28 cellular contexts compared by ENCODE assay signal in genomic region chr5:82156876-82157275, GRCh38.
"Had no signal": no experiment of that assay in that cellular context is flagged by ENCODE, and none has a peak within 500 bp of the region (broad histone marks: within the 10 kb centered on the region; RNA-seq: fewer than 3 reads in every experiment).

No MANE protein-coding gene starts in this region.

- H3K4me3 Mint-ChIP-seq: activated CD8-positive, alpha-beta T cell treated with anti-CD3 and anti-CD28 coated beads, Interleukin-2, amount 10 ng/mL, durations not matched to agents 7 days and 5 days; activated naive CD4-positive, alpha-beta T cell treated with anti-CD3 and anti-CD28 coated beads, Interleukin-2, amount 50 U/mL, for 24 hours; activated T-cell treated with anti-CD3 and anti-CD28 coated beads, Interleukin-2, amount 50 U/mL, for 24 hours; activated T-helper 1 cell treated with anti-CD3 and anti-CD28 coated beads, Interleukin-12 subunit alpha, Interleukin-12 subunit beta, Interleukin-2, Interleukin-4 antibody, amounts not matched to agents 30 ng/mL and 10 ng/mL and 1 ng/mL, durations not matched to agents 14 hours and 24 hours and 36 hours; T-cell had no signal

- H3K27me3 ChIP-seq: breast epithelium had no signal

- H3K36me3 ChIP-seq: breast epithelium, WERI-Rb-1 had no signal

- H3K9me3 ChIP-seq: breast epithelium had no signal

- H3K4me1 ChIP-seq: breast epithelium had no signal

- H3K9me3 Mint-ChIP-seq: activated naive CD4-positive, alpha-beta T cell treated with anti-CD3 and anti-CD28 coated beads, Interleukin-2, amount 50 U/mL, for 24 hours; activated T-cell treated with anti-CD3 and anti-CD28 coated beads, Interleukin-2, amount 50 U/mL, for 24 hours; activated T-helper 1 cell treated with anti-CD3 and anti-CD28 coated beads, Interleukin-12 subunit alpha, Interleukin-12 subunit beta, Interleukin-2, Interleukin-4 antibody, amounts not matched to agents 30 ng/mL and 10 ng/mL and 1 ng/mL, durations not matched to agents 14 hours and 24 hours and 36 hours; T-cell had no signal

- H3K27ac ChIP-seq: breast epithelium, SK-N-MC, WERI-Rb-1 had no signal

- H3K36me3 Mint-ChIP-seq: activated naive CD4-positive, alpha-beta T cell treated with anti-CD3 and anti-CD28 coated beads, Interleukin-2, amount 50 U/mL, for 24 hours had no signal

- H3K27ac Mint-ChIP-seq: activated CD8-positive, alpha-beta T cell treated with anti-CD3 and anti-CD28 coated beads, Interleukin-2, amount 10 ng/mL, durations not matched to agents 7 days and 5 days; activated naive CD4-positive, alpha-beta T cell treated with anti-CD3 and anti-CD28 coated beads, Interleukin-2, amount 50 U/mL, for 24 hours; activated T-cell treated with anti-CD3 and anti-CD28 coated beads, Interleukin-2, amount 50 U/mL, for 24 hours; activated T-helper 1 cell treated with anti-CD3 and anti-CD28 coated beads, Interleukin-12 subunit alpha, Interleukin-12 subunit beta, Interleukin-2, Interleukin-4 antibody, amounts not matched to agents 30 ng/mL and 10 ng/mL and 1 ng/mL, durations not matched to agents 14 hours and 24 hours and 36 hours; T-cell had no signal

- H3K27me3 Mint-ChIP-seq: activated naive CD4-positive, alpha-beta T cell treated with anti-CD3 and anti-CD28 coated beads, Interleukin-2, amount 50 U/mL, for 24 hours; activated T-cell treated with anti-CD3 and anti-CD28 coated beads, Interleukin-2, amount 50 U/mL, for 24 hours; T-cell had no signal

- DNase-seq: activated CD4-positive, alpha-beta T cell treated with anti-CD3 and anti-CD28 coated beads for 4 hours; activated CD4-positive, alpha-beta T cell treated with anti-CD3 and anti-CD28 coated beads, Interleukin-2, amount 50 U/mL, for 4 hours; activated CD8-positive, alpha-beta T cell treated with anti-CD3 and anti-CD28 coated beads, Interleukin-2, amount 10 ng/mL, durations not matched to agents 7 days and 5 days; activated effector memory CD4-positive, alpha-beta T cell treated with Interleukin-2 at 50 U/mL for 16 hours; activated naive CD4-positive, alpha-beta T cell; activated T-cell treated with anti-CD3 and anti-CD28 coated beads, Interleukin-2, amount 50 U/mL, for 24 hours; aorta; central memory CD4-positive, alpha-beta T cell; MM.1S; NCI-H1105; NCI-H1436; NCI-H1694 treated with DMSO at 0.1 percent for 48 hours; NCI-H2029 treated with DMSO at 0.1 percent for 48 hours; NCI-H345; NCI-H510A; NCI-H748 treated with DMSO at 0.1 percent for 48 hours; OCI-M1; RPMI8226; T-cell; T-helper 2 cell; WERI-Rb-1 had no signal

- H3K4me3 ChIP-seq: breast epithelium, SK-N-MC had no signal

- ATAC-seq: activated CD4-positive, CD25-positive, alpha-beta regulatory T cell treated with anti-CD3 and anti-CD28 coated beads, Interleukin-2, amount 50 U/mL, for 24 hours; activated CD8-positive, alpha-beta T cell treated with anti-CD3 and anti-CD28 coated beads, Interleukin-2, amount 10 ng/mL, durations not matched to agents 7 days and 5 days; Panc1; Right ventricle myocardium inferior; T-cell had no signal

- H3K4me1 Mint-ChIP-seq: activated naive CD4-positive, alpha-beta T cell treated with anti-CD3 and anti-CD28 coated beads, Interleukin-2, amount 50 U/mL, for 24 hours; T-cell had no signal
